In genomic region chr4:122221322-122221721, GRCh38 we compare ENCODE assay signal across 27 cellular contexts.
"Had no signal": no experiment of that assay in that cellular context is flagged by ENCODE, and none has a peak within 500 bp of the region (broad histone marks: within the 10 kb centered on the region; RNA-seq: fewer than 3 reads in every experiment).

No MANE protein-coding gene starts in this region.

- H3K27ac Mint-ChIP-seq: activated CD4-positive, alpha-beta memory T cell treated with anti-CD3 and anti-CD28 coated beads for 36 hours; activated CD4-positive, alpha-beta T cell treated with anti-CD3 and anti-CD28 coated beads, Interleukin-2, amount 10 ng/mL, durations not matched to agents 7 days and 5 days; activated naive CD4-positive, alpha-beta T cell treated with anti-CD3 and anti-CD28 coated beads, Interleukin-2, amount 10 ng/mL, durations not matched to agents 7 days and 5 days; activated naive CD8-positive, alpha-beta T cell treated with anti-CD3 and anti-CD28 coated beads for 36 hours; activated T-helper 2 cell treated with anti-CD3 and anti-CD28 coated beads, Interferon-gamma antibody, Interleukin-2, Interleukin-4, amounts not matched to agents 10 μg/mL and 5 μg/mL and 100 μg/mL, durations not matched to agents 14 hours and 24 hours and 36 hours had no signal

- H3K4me3 Mint-ChIP-seq: activated CD4-positive, alpha-beta memory T cell treated with anti-CD3 and anti-CD28 coated beads for 36 hours; activated CD4-positive, alpha-beta T cell treated with anti-CD3 and anti-CD28 coated beads, Interleukin-2, amount 10 ng/mL, durations not matched to agents 7 days and 5 days; activated naive CD4-positive, alpha-beta T cell treated with anti-CD3 and anti-CD28 coated beads, Interleukin-2, amount 10 ng/mL, durations not matched to agents 7 days and 5 days; activated naive CD8-positive, alpha-beta T cell treated with anti-CD3 and anti-CD28 coated beads for 36 hours had no signal

- H3K27me3 ChIP-seq: brain microvascular endothelial cell, cardiac muscle cell, MG63 had no signal

- DNase-seq: activated CD4-positive, alpha-beta memory T cell treated with anti-CD3 and anti-CD28 coated beads for 36 hours; activated CD4-positive, alpha-beta T cell treated with anti-CD3 and anti-CD28 coated beads, Interleukin-2, amount 10 ng/mL, durations not matched to agents 7 days and 5 days; activated CD4-positive, CD25-positive, alpha-beta regulatory T cell; activated gamma-delta T cell treated with Interleukin-2 at 50 U/mL for 16 hours; activated naive CD4-positive, alpha-beta T cell treated with anti-CD3 and anti-CD28 coated beads, Interleukin-2, amount 10 ng/mL, durations not matched to agents 7 days and 5 days; activated naive CD8-positive, alpha-beta T cell treated with anti-CD3 and anti-CD28 coated beads for 36 hours; activated T-cell treated with anti-CD3 and anti-CD28 coated beads for 4 hours; activated T-cell treated with anti-CD3 and anti-CD28 coated beads, Interleukin-2, amount 50 U/mL, for 48 hours; brain microvascular endothelial cell; MG63; MV-4-11; NCI-H1092 treated with DMSO at 0.1 percent for 48 hours; NCI-H1417 treated with DMSO at 0.1 percent for 48 hours; NCI-H1694; NCI-H2029; NCI-H2107; NCI-H345; NCI-H510A; NCI-H69; NK-92 treated with Interleukin-12 subunit alpha and Interleukin-12 subunit beta, amount 100 ng/mL, for 24 hours; PC-3; SHP77 treated with DMSO at 0.1 percent for 48 hours had no signal

- H3K36me3 ChIP-seq: brain microvascular endothelial cell had no signal

- H3K27ac ChIP-seq: brain microvascular endothelial cell, cardiac muscle cell, KMS-11, VCaP had no signal

- H3K4me1 Mint-ChIP-seq: activated naive CD8-positive, alpha-beta T cell treated with anti-CD3 and anti-CD28 coated beads for 36 hours had no signal

- H3K4me3 ChIP-seq: cardiac muscle cell, MG63 had no signal

- H3K27me3 Mint-ChIP-seq: activated CD4-positive, alpha-beta memory T cell treated with anti-CD3 and anti-CD28 coated beads for 36 hours; activated CD4-positive, alpha-beta T cell treated with anti-CD3 and anti-CD28 coated beads, Interleukin-2, amount 10 ng/mL, durations not matched to agents 7 days and 5 days; activated naive CD4-positive, alpha-beta T cell treated with anti-CD3 and anti-CD28 coated beads, Interleukin-2, amount 10 ng/mL, durations not matched to agents 7 days and 5 days; activated naive CD8-positive, alpha-beta T cell treated with anti-CD3 and anti-CD28 coated beads for 36 hours had no signal

- H3K9me3 Mint-ChIP-seq: activated CD4-positive, alpha-beta memory T cell treated with anti-CD3 and anti-CD28 coated beads for 36 hours; activated CD4-positive, alpha-beta T cell treated with anti-CD3 and anti-CD28 coated beads, Interleukin-2, amount 10 ng/mL, durations not matched to agents 7 days and 5 days; activated naive CD4-positive, alpha-beta T cell treated with anti-CD3 and anti-CD28 coated beads, Interleukin-2, amount 10 ng/mL, durations not matched to agents 7 days and 5 days; activated naive CD8-positive, alpha-beta T cell treated with anti-CD3 and anti-CD28 coated beads for 36 hours; activated T-helper 2 cell treated with anti-CD3 and anti-CD28 coated beads, Interferon-gamma antibody, Interleukin-2, Interleukin-4, amounts not matched to agents 10 μg/mL and 5 μg/mL and 100 μg/mL, durations not matched to agents 14 hours and 24 hours and 36 hours had no signal

- H3K9ac ChIP-seq: KMS-11 had no signal

- FAIRE-seq: RCC 7860 had no signal

- H3K9me3 ChIP-seq: MG63 had no signal

- H3K4me2 ChIP-seq: KMS-11 had no signal

- ATAC-seq: PC-3 had no signal
